ENCODE assay signal across 31 cellular contexts in genomic region chr2:132463719-132464118, GRCh38. TPM values are rescaled to one million over a fixed set of nuclear protein-coding genes. Genes with fewer than 3 reads are reported as not detected.
"Had no signal": no experiment of that assay in that cellular context is flagged by ENCODE, and none has a peak within 500 bp of the region (broad histone marks: within the 10 kb centered on the region; RNA-seq: fewer than 3 reads in every experiment).

No MANE protein-coding gene starts in this region.

- H2AFZ ChIP-seq: PC-9 had no signal

- H3K27me3 ChIP-seq: ascending aorta had no signal

- H3K36me3 ChIP-seq: ascending aorta, WERI-Rb-1 had no signal

- H3K4me2 ChIP-seq: KMS-11, PC-9 had no signal

- ATAC-seq: activated CD8-positive, alpha-beta T cell treated with anti-CD3 and anti-CD28 coated beads for 36 hours; activated T-cell treated with anti-CD3 and anti-CD28 coated beads, Interleukin-2, amount 50 U/mL, for 72 hours; activated T-helper 17 cell treated with anti-CD3 and anti-CD28 coated beads, Interleukin-2, amount 50 U/mL, for 72 hours had no signal

- H3K4me3 ChIP-seq: ascending aorta, PC-9 had no signal

- H3K9ac ChIP-seq: KMS-11 had no signal

- H3K4me1 ChIP-seq: ascending aorta had no signal

- H3K27ac ChIP-seq: ascending aorta, KMS-11, PC-9, WERI-Rb-1 had no signal

- DNase-seq: activated CD4-positive, alpha-beta T cell treated with anti-CD3 and anti-CD28 coated beads for 1 hour; activated CD4-positive, alpha-beta T cell treated with anti-CD3 and anti-CD28 coated beads for 48 hours; activated CD4-positive, alpha-beta T cell treated with anti-CD3 and anti-CD28 coated beads, Interleukin-2, amount 50 U/mL, for 4 hours; activated CD4-positive, CD25-positive, alpha-beta regulatory T cell; activated CD8-positive, alpha-beta T cell treated with anti-CD3 and anti-CD28 coated beads for 36 hours; activated effector memory CD4-positive, alpha-beta T cell treated with anti-CD3 and anti-CD28 coated beads, Interleukin-2, amount 50 U/mL, for 16 hours; activated naive CD4-positive, alpha-beta T cell; activated naive CD8-positive, alpha-beta T cell treated with anti-CD3 and anti-CD28 coated beads, Interleukin-2, amount 10 ng/mL, durations not matched to agents 7 days and 5 days; activated T-cell treated with anti-CD3 and anti-CD28 coated beads, Interleukin-2, amount 50 U/mL, for 1 hour; activated T-cell treated with anti-CD3 and anti-CD28 coated beads, Interleukin-2, amount 50 U/mL, for 72 hours; amygdala; caudate nucleus; cerebellar nuclear complex; NCI-H1105; NCI-H1417 treated with DMSO at 0.1 percent for 48 hours; NCI-H187 treated with DMSO at 0.1 percent for 48 hours; NCI-H2081; NCI-H226; NCI-H524 treated with DMSO at 0.1 percent for 48 hours; NK-92 treated with Interleukin-12 subunit alpha and Interleukin-12 subunit beta, amount 100 ng/mL, for 24 hours; PC-9; Right ventricle myocardium superior; SW 1271; T-helper 1 cell; T-helper 2 cell; T-helper 9 cell; WERI-Rb-1 had no signal

RNA-seq across cellular contexts. Expression of gene GPR39, which starts 47.1 kb away (rescaled TPM):
- total RNA-seq: activated CD8-positive, alpha-beta memory T cell treated with anti-CD3 and anti-CD28 coated beads for 36 hours; activated CD8-positive, alpha-beta T cell treated with anti-CD3 and anti-CD28 coated beads for 36 hours; activated naive CD8-positive, alpha-beta T cell treated with anti-CD3 and anti-CD28 coated beads, Interleukin-2, amount 10 ng/mL, durations not matched to agents 7 days and 5 days; activated T-cell treated with anti-CD3 and anti-CD28 coated beads, Interleukin-2, amount 50 U/mL, for 72 hours; activated T-helper 17 cell treated with anti-CD3 and anti-CD28 coated beads, Interleukin-2, amount 50 U/mL, for 72 hours; Right ventricle myocardium superior had no signal
